ENCODE assay signal across 1 cellular context in genomic region chr6:6676910-6677441, GRCh38.
TF ChIP-seq lines count a peak whose summit lies in the region.

No MANE protein-coding gene starts in this region.

TF ChIP-seq in WTC11, 78 proteins besides CTCF, POLR2A, EP300 and RAD21 (continued from another document):
- TF ChIP-seq, protein P1, sequence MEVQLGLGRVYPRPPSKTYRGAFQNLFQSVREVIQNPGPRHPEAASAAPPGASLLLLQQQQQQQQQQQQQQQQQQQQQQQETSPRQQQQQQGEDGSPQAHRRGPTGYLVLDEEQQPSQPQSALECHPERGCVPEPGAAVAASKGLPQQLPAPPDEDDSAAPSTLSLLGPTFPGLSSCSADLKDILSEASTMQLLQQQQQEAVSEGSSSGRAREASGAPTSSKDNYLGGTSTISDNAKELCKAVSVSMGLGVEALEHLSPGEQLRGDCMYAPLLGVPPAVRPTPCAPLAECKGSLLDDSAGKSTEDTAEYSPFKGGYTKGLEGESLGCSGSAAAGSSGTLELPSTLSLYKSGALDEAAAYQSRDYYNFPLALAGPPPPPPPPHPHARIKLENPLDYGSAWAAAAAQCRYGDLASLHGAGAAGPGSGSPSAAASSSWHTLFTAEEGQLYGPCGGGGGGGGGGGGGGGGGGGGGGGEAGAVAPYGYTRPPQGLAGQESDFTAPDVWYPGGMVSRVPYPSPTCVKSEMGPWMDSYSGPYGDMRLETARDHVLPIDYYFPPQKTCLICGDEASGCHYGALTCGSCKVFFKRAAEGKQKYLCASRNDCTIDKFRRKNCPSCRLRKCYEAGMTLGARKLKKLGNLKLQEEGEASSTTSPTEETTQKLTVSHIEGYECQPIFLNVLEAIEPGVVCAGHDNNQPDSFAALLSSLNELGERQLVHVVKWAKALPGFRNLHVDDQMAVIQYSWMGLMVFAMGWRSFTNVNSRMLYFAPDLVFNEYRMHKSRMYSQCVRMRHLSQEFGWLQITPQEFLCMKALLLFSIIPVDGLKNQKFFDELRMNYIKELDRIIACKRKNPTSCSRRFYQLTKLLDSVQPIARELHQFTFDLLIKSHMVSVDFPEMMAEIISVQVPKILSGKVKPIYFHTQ (CRISPR knock-in tag; IDR thresholded peaks at IDR 0.05) = no peak
- no peak for TF ChIP-seq NR1H2 (CRISPR knock-in tag; IDR thresholded peaks at IDR 0.05)
- TF ChIP-seq NR2C2 (CRISPR knock-in tag; IDR thresholded peaks at IDR 0.05) = no peak
- TF ChIP-seq EMX1 (CRISPR knock-in tag; IDR thresholded peaks at IDR 0.05) = no peak
- TF ChIP-seq GTF2I (CRISPR knock-in tag; conservative IDR thresholded peaks at IDR 0.05) = no peak
- TF ChIP-seq ZNF671 (CRISPR knock-in tag; IDR thresholded peaks at IDR 0.05) = no peak
- TF ChIP-seq, protein P2, sequence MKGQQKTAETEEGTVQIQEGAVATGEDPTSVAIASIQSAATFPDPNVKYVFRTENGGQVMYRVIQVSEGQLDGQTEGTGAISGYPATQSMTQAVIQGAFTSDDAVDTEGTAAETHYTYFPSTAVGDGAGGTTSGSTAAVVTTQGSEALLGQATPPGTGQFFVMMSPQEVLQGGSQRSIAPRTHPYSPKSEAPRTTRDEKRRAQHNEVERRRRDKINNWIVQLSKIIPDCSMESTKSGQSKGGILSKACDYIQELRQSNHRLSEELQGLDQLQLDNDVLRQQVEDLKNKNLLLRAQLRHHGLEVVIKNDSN (CRISPR knock-in tag; IDR thresholded peaks at IDR 0.05) = no peak
TF ChIP-seq in WTC11: peak in this region for 0.
